ENCODE assay signal across 8 cellular contexts in the genomic region with DNA sequence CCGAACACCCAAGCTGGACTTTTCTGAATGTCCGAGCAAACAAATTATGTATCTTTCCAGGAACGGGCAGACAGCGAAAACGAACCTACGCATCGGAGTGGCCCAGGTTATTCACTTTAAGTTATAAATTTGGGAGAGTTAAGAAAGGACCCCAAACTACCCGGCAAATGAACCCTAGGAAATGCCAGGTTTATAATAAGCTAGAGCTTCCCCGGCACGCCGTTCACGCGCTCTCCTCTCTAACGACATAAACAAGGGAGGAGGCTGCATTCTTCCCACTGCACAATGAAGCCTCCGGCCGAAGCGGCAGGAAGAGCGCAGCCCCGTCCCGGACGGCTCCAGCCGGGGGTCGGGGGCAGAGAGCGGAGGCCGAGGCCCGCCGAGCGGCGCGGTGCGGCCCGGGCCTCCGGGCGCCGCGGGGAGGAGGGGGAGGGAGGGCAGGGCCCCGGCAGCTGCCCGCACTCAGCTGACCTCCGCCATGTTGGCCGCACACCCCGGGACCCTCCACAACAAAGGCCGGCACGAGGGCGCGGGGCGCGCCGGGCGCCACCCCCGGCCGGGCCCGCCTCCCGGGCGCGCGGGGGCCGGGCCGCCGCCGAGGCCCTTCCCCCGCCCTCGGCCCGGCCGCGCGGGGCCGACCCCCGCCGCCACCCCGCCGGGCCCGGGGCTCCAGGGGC. TPM values are rescaled to one million over a fixed set of nuclear protein-coding genes. Genes with fewer than 3 reads are reported as not detected.
DNase-seq lines count a peak whose midpoint lies in the region; ATAC-seq and TF ChIP-seq lines count a peak whose summit lies in the region.

No MANE protein-coding gene starts in this region.

- TF ChIP-seq CTCF in A673 (conservative IDR thresholded peaks at IDR 0.05; ENCODE audit: low read depth, low read length) = no peak
- TF ChIP-seq CTCF in GM10266 (IDR thresholded peaks at IDR 0.05; ENCODE audit: control insufficient read depth, insufficient read depth, low read depth, missing control alignments) = no peak
- TF ChIP-seq CTCF in upper lobe of left lung (IDR thresholded peaks at IDR 0.05) = no peak

- H3K27me3 ChIP-seq in A673 (replicated peaks; ENCODE audit: insufficient read depth, low read depth, low read length, poor library complexity) (no peaks in the 10 kb centered on the region), mucosa of rectum (ENCODE audit: control insufficient read depth in 2 of 2, insufficient read depth in 2 of 2, low read length in 2 of 2) (no peaks in the 10 kb centered on the region), upper lobe of left lung (no peaks in the 10 kb centered on the region)

- no TSS peak for BruUV-seq in A673 (replicated peaks; lab: Mats Ljungman, UMichigan)

- CTCF ChIA-PET in A673 (lab: Charles Lee) = interaction anchor here (0.5 to 0.7 kb wide), 2 partner anchors 18 to 39 kb away, joined by 5 to 11 read pairs; no protein-coding TSS in a partner anchor

- no peaks in the 10 kb centered on the region for H3K9me3 ChIP-seq in A673 (ENCODE audit: low read depth, low read length, poor library complexity, severe bottlenecking)
- no peaks in the 10 kb centered on the region for H3K9me3 ChIP-seq in mucosa of rectum (ENCODE audit: control insufficient read depth in 2 of 2, low read length in 2 of 2)
- H3K9me3 ChIP-seq in upper lobe of left lung = no peaks in the 10 kb centered on the region

- peak; percentile 55 for ATAC-seq in HG02610 (IDR thresholded peaks at IDR 0.05; ENCODE audit: unreplicated experiment)
- ATAC-seq in upper lobe of left lung (ENCODE audit: low FRiP score in 2 of 2) = peak; percentile 70 to 77

- TF ChIP-seq POLR2A in erythroblast (IDR thresholded peaks at IDR 0.05; ENCODE audit: low read length) (no peak), upper lobe of left lung (IDR thresholded peaks at IDR 0.05) (peak in 1 of 4 donors; percentile 12)

- 1 to 2% methylated on average over 14 to 43 of the region's 72 CpGs for WGBS in upper lobe of left lung, 2 donors

- DNase-seq in A673 (ENCODE audit: low spot score) = peak; percentile 43
- peak; percentile 87 for DNase-seq in GM10266 (ENCODE audit: extremely low spot score)
- DNase-seq in NCI-H1092 (lab: John Stamatoyannopoulos, UW) = peak; percentile 31
- peak; percentile 40 to 58 for DNase-seq in activated T-cell treated with anti-CD3 and anti-CD28 coated beads, Interleukin-2, amount 50 U/mL, for 48 hours
- DNase-seq in erythroblast (lab: John Stamatoyannopoulos, UW) = peak; percentile 69 to 78
- peak; percentile 79 to 92 for DNase-seq in upper lobe of left lung

- H3K4me3 ChIP-seq in A673 (ENCODE audit: low read depth, low read length, poor library complexity, severe bottlenecking) = peak overlapping the region; percentile 64
- peak overlapping the region; percentile 76 to 96 for H3K4me3 ChIP-seq in mucosa of rectum (ENCODE audit: low read length in 2 of 2)
- H3K4me3 ChIP-seq in upper lobe of left lung = peak overlapping the region; percentile 65 to 97 (median 92)

- intact Hi-C loops in A673 (cut with micrococcal nuclease; ENCODE audit: unreplicated experiment) = no loop called here

- H3K27ac ChIP-seq in A673 (ENCODE audit: low read depth, low read length, poor library complexity, severe bottlenecking) (peak overlapping the region; percentile 89), mucosa of rectum (ENCODE audit: low read depth in 2 of 2, low read length in 2 of 2) (peak overlapping the region; percentile 98 to 99), upper lobe of left lung (peak overlapping the region; percentile 98 to 100 (median 100))

- H3K4me1 ChIP-seq in A673 (ENCODE audit: insufficient read depth, low read length, poor library complexity, severe bottlenecking) = peaks cover 13% of the 10 kb centered on the region
- peaks cover 13 to 16% of the 10 kb centered on the region in 2 donors for H3K4me1 ChIP-seq in mucosa of rectum (ENCODE audit: control insufficient read depth in 2 of 2, insufficient read depth in 2 of 2, low read length in 2 of 2)
- peaks cover 41 to 56% (median 46%) of the 10 kb centered on the region in 4 donors for H3K4me1 ChIP-seq in upper lobe of left lung

- POLR2A ChIA-PET in A673 (lab: Charles Lee; ENCODE audit: low non-redundant PET) = no interaction called here

- no peak for TF ChIP-seq EP300 in upper lobe of left lung (IDR thresholded peaks at IDR 0.05)

- H3K9ac ChIP-seq in mucosa of rectum (ENCODE audit: low read depth in 1 of 2, low read length in 2 of 2) = peak overlapping the region; percentile 80 to 95

- H3K36me3 ChIP-seq in A673 (ENCODE audit: insufficient read depth, low read length, poor library complexity, severe bottlenecking) (no peaks in the 10 kb centered on the region), mucosa of rectum (ENCODE audit: control insufficient read depth in 2 of 2, insufficient read depth in 2 of 2, low read length in 2 of 2) (no peaks in the 10 kb centered on the region), upper lobe of left lung (no peaks in the 10 kb centered on the region)

RNA-seq across cellular contexts. Expression of a gene that starts 0.8 kb away (rescaled TPM):
- 29.9 and 30.0 TPM in 2 replicates for total RNA-seq in A673 (2021)
- 10 to 100 TPM; 19.4 to 45.1 (median 24.9) TPM for total RNA-seq in upper lobe of left lung

Comparison
In these comparisons a context has a peak if more than half of its experiments do, and no peak if none do; other contexts are left out.
1. Peak in every context shown above with its lines: DNase-seq, ATAC-seq, H3K4me3 ChIP-seq and H3K27ac ChIP-seq.
2. DNase-seq: peak in every context shown above with its lines; median percentile 87 in GM10266; 86 in upper lobe of left lung; 74 in erythroblast; 49 in activated T-cell treated with anti-CD3 and anti-CD28 coated beads, Interleukin-2, amount 50 U/mL, for 48 hours; 43 in A673; 31 in NCI-H1092.